In genomic region chr5:33721491-33722245, GRCh38 we compare ENCODE assay signal across 36 cellular contexts.
DNase-seq lines count a peak whose midpoint lies in the region; ATAC-seq, FAIRE-seq and TF ChIP-seq lines count a peak whose summit lies in the region.
"Had no signal": no experiment of that assay in that cellular context is flagged by ENCODE, and none has a peak within 500 bp of the region (broad histone marks: within the 10 kb centered on the region; RNA-seq: fewer than 3 reads in every experiment).

No MANE protein-coding gene starts in this region.

- no peak for ATAC-seq in GM19452 (IDR thresholded peaks at IDR 0.05; ENCODE audit: unreplicated experiment)
- ATAC-seq in GM21381 (IDR thresholded peaks at IDR 0.05; ENCODE audit: unreplicated experiment), result no peak
- ATAC-seq: activated naive CD8-positive, alpha-beta T cell treated with anti-CD3 and anti-CD28 coated beads, Interleukin-2, amount 50 U/mL, for 24 hours; activated T-cell treated with anti-CD3 and anti-CD28 coated beads, Interleukin-2, amount 50 U/mL, for 72 hours; foreskin keratinocyte; heart left ventricle; SK-N-SH treated with all-trans-retinoic acid at 6 μM for 48 hours had no signal

- H2AFZ ChIP-seq in astrocyte (ENCODE audit: low read depth, low read length) (no peak overlapping the region), neural progenitor cell (replicated peaks) (no peak overlapping the region)
- H2AFZ ChIP-seq: PC-9 had no signal

- H3K27ac Mint-ChIP-seq in astrocyte (ENCODE audit: unreplicated experiment), result no peak overlapping the region
- peak overlapping the region; percentile 9 for H3K27ac Mint-ChIP-seq in neural progenitor cell
- H3K27ac Mint-ChIP-seq: activated CD4-positive, alpha-beta memory T cell treated with anti-CD3 and anti-CD28 coated beads for 36 hours; activated naive CD8-positive, alpha-beta T cell treated with anti-CD3 and anti-CD28 coated beads, Interleukin-2, amount 50 U/mL, for 24 hours; activated T-cell treated with anti-CD3 and anti-CD28 coated beads, Interleukin-2, amount 50 U/mL, for 72 hours; naive B cell had no signal

- H3K4me3 Mint-ChIP-seq in astrocyte (ENCODE audit: unreplicated experiment) (no peak overlapping the region), neural progenitor cell (no peak overlapping the region)
- H3K4me3 Mint-ChIP-seq: activated CD4-positive, alpha-beta memory T cell treated with anti-CD3 and anti-CD28 coated beads for 36 hours; activated naive CD8-positive, alpha-beta T cell treated with anti-CD3 and anti-CD28 coated beads, Interleukin-2, amount 50 U/mL, for 24 hours; activated T-cell treated with anti-CD3 and anti-CD28 coated beads, Interleukin-2, amount 50 U/mL, for 72 hours; naive B cell had no signal

- H3K4me1 ChIP-seq in astrocyte (ENCODE audit: insufficient read depth, low read length) (peaks cover 32% of the 10 kb centered on the region), neural progenitor cell (no peaks in the 10 kb centered on the region)
- H3K4me1 ChIP-seq: foreskin keratinocyte, HAP-1 had no signal

- H3K27me3 ChIP-seq in astrocyte (ENCODE audit: insufficient read depth, low read length), result no peaks in the 10 kb centered on the region
- no peaks in the 10 kb centered on the region for H3K27me3 ChIP-seq in neural progenitor cell
- H3K27me3 ChIP-seq: foreskin keratinocyte, heart left ventricle, sigmoid colon, tibial nerve had no signal

- peaks cover 18% of the 10 kb centered on the region for H3K36me3 Mint-ChIP-seq in astrocyte (ENCODE audit: low read depth, unreplicated experiment)
- H3K36me3 Mint-ChIP-seq in neural progenitor cell, result peaks cover 5% of the 10 kb centered on the region
- H3K36me3 Mint-ChIP-seq: activated CD4-positive, alpha-beta memory T cell treated with anti-CD3 and anti-CD28 coated beads for 36 hours had no signal

- no peaks in the 10 kb centered on the region for H3K9me3 ChIP-seq in astrocyte (ENCODE audit: insufficient read depth, low read depth, low read length)
- H3K9me3 ChIP-seq in neural progenitor cell (ENCODE audit: low read depth), result no peaks in the 10 kb centered on the region
- H3K9me3 ChIP-seq: HAP-1, heart left ventricle, sigmoid colon, tibial nerve had no signal

- no peak for TF ChIP-seq CTCF in C4-2B (conservative IDR thresholded peaks at IDR 0.05)
- no peak for TF ChIP-seq CTCF in astrocyte (IDR thresholded peaks at IDR 0.05; ENCODE audit: insufficient read depth, low read depth, low read length)
- no peak for TF ChIP-seq CTCF in neural progenitor cell (IDR thresholded peaks at IDR 0.05)

- H3K36me3 ChIP-seq in astrocyte (ENCODE audit: insufficient read depth, low read length) (peaks cover 5% of the 10 kb centered on the region), neural progenitor cell (no peaks in the 10 kb centered on the region)
- H3K36me3 ChIP-seq: HAP-1, heart left ventricle, sigmoid colon, tibial nerve had no signal

- no peaks in the 10 kb centered on the region for H3F3A ChIP-seq in neural progenitor cell (ENCODE audit: low read depth)

- H3K4me2 ChIP-seq in astrocyte (ENCODE audit: low read length) (peak overlapping the region; percentile 32), neural progenitor cell (no peak overlapping the region)
- H3K4me2 ChIP-seq: PC-9 had no signal

- DNase-seq in astrocyte (ENCODE audit: low read depth), result peak; percentile 71
- peak; percentile 34 for DNase-seq in fibroblast of gingiva (ENCODE audit: low read depth)
- no peak for DNase-seq in neural progenitor cell (ENCODE audit: low spot score)
- no peak for DNase-seq in ecto neural progenitor cell (ENCODE audit: low spot score)
- no peak for DNase-seq in stimulated activated CD8-positive, alpha-beta memory T cell treated with anti-CD3 and anti-CD28 coated beads, Interleukin-4, amount 100 ng/mL, for 48 hours
- DNase-seq: ACHN; activated CD4-positive, alpha-beta memory T cell treated with anti-CD3 and anti-CD28 coated beads for 36 hours; activated CD4-positive, CD25-positive, alpha-beta regulatory T cell treated with anti-CD3 and anti-CD28 coated beads, Interleukin-2, amount 50 U/mL, for 72 hours; activated naive CD8-positive, alpha-beta T cell treated with anti-CD3 and anti-CD28 coated beads, Interleukin-2, amount 50 U/mL, for 24 hours; activated T-cell treated with anti-CD3 and anti-CD28 coated beads, Interleukin-2, amount 50 U/mL, for 72 hours; effector CD8-positive, alpha-beta T cell; foreskin keratinocyte; heart left ventricle; kidney; midbrain; naive B cell; NCI-H1105; NCI-H187; NCI-H524 treated with DMSO at 0.1 percent for 48 hours; NK-92 treated with Interleukin-12 subunit alpha and Interleukin-12 subunit beta, amount 100 ng/mL, for 24 hours; nucleus accumbens; PC-9; Right ventricle myocardium superior; sigmoid colon; stimulated activated CD4-positive, alpha-beta T cell treated with anti-CD3 and anti-CD28 coated beads, Interleukin-4, amount 100 ng/mL, for 1 hour; T-helper 2 cell had no signal

- H4K20me1 ChIP-seq in astrocyte (ENCODE audit: insufficient read depth, low read length), result no peaks in the 10 kb centered on the region
- no peaks in the 10 kb centered on the region for H4K20me1 ChIP-seq in neural progenitor cell (ENCODE audit: low read depth)

- H3K27me3 Mint-ChIP-seq in astrocyte (ENCODE audit: low read depth, unreplicated experiment), result no peaks in the 10 kb centered on the region
- H3K27me3 Mint-ChIP-seq in neural progenitor cell (ENCODE audit: insufficient read depth, low read depth), result peaks cover 2% of the 10 kb centered on the region
- H3K27me3 Mint-ChIP-seq: activated CD4-positive, alpha-beta memory T cell treated with anti-CD3 and anti-CD28 coated beads for 36 hours; activated naive CD8-positive, alpha-beta T cell treated with anti-CD3 and anti-CD28 coated beads, Interleukin-2, amount 50 U/mL, for 24 hours had no signal

- H3K27ac ChIP-seq in C4-2B (peak overlapping the region; percentile 49; the same call in 1 of the 2 replicates), astrocyte (ENCODE audit: low read depth, low read length) (peak overlapping the region; percentile 24), neural progenitor cell (no peak overlapping the region)
- H3K27ac ChIP-seq: epithelial cell of prostate, foreskin keratinocyte, heart left ventricle, PC-9, tibial nerve had no signal

- peaks cover 21% of the 10 kb centered on the region for H3K4me1 Mint-ChIP-seq in astrocyte (ENCODE audit: low read depth, unreplicated experiment)
- H3K4me1 Mint-ChIP-seq in neural progenitor cell, result peaks cover 7% of the 10 kb centered on the region
- H3K4me1 Mint-ChIP-seq: activated naive CD8-positive, alpha-beta T cell treated with anti-CD3 and anti-CD28 coated beads, Interleukin-2, amount 50 U/mL, for 24 hours; naive B cell had no signal

- no peak for FAIRE-seq in astrocyte (lab: Jason Lieb, UNC)
- FAIRE-seq: bronchial epithelial cell, colon, GM18507, kidney had no signal

- H3K9ac ChIP-seq in astrocyte (ENCODE audit: low read length) (no peak overlapping the region), neural progenitor cell (no peak overlapping the region)

- H3K9me3 Mint-ChIP-seq in astrocyte (ENCODE audit: unreplicated experiment) (peaks cover 4% of the 10 kb centered on the region), neural progenitor cell (no peaks in the 10 kb centered on the region)
- H3K9me3 Mint-ChIP-seq: activated CD4-positive, alpha-beta memory T cell treated with anti-CD3 and anti-CD28 coated beads for 36 hours; activated naive CD8-positive, alpha-beta T cell treated with anti-CD3 and anti-CD28 coated beads, Interleukin-2, amount 50 U/mL, for 24 hours; naive B cell had no signal

- H3K79me2 ChIP-seq in astrocyte (ENCODE audit: insufficient read depth, low read length) (peaks cover 6% of the 10 kb centered on the region), neural progenitor cell (ENCODE audit: low read depth) (no peaks in the 10 kb centered on the region)

- H3K4me3 ChIP-seq in astrocyte (ENCODE audit: insufficient read depth, low read depth, low read length), result no peak overlapping the region
- no peak overlapping the region for H3K4me3 ChIP-seq in neural progenitor cell
- H3K4me3 ChIP-seq: HAP-1, heart left ventricle, PC-9, sigmoid colon, tibial nerve had no signal

Comparison
In these comparisons a context has a peak if more than half of its experiments do, and no peak if none do; other contexts are left out.
1. DNase-seq: peak in astrocyte (single experiment) and fibroblast of gingiva (single experiment); none in neural progenitor cell (single experiment), ecto neural progenitor cell (single experiment) and stimulated activated CD8-positive, alpha-beta memory T cell treated with anti-CD3 and anti-CD28 coated beads, Interleukin-4, amount 100 ng/mL, for 48 hours (single experiment).